Comparison of ENCODE assay signal across 1 cellular context in the genomic region with DNA sequence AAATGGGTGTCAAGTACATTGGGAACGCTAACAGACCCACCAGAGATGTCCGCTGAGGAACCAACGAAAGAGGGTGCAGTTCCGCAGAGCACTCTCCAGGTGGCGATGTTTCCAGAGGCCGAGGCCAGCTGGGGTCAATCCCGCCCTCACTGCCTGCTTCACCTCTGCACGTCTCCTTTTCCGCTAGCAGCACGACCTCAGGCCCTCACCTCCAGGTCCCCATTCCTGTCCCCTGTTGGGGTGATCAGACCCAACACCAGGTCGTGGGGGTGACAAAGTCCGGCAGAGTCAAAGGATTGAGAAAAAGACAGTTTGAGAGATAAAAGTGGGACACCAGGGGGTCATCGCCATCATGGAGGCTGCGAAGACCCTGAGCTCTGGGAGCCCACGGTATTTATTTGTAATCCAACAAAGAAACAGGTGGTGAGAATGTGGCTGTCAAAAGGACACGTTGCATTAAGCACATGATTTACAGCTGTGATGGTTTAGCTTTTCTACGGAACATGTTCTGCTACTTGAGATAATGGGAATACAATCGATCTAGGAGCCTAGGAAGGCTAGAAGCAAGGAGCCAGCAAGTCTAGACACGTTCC.
TF ChIP-seq lines count a peak whose summit lies in the region.

No MANE protein-coding gene starts in this region.

TF ChIP-seq in HepG2, 621 proteins besides CTCF, POLR2A, EP300 and RAD21 (continued from another document and continues in another):
- TF ChIP-seq MIER2 (CRISPR knock-in tag; IDR thresholded peaks at IDR 0.05) (0 out of 2 replicates have a peak, but pooled peaks have one; percentile 14), ZFP36L2 (CRISPR knock-in tag; IDR thresholded peaks at IDR 0.05) (no peak), ZIK1 (CRISPR knock-in tag; IDR thresholded peaks at IDR 0.05; ENCODE audit: borderline replicate concordance, low read depth) (no peak), ZFP82 (CRISPR knock-in tag; IDR thresholded peaks at IDR 0.05; ENCODE audit: borderline replicate concordance) (no peak), PCBP1 (IDR thresholded peaks at IDR 0.05; ENCODE audit: borderline replicate concordance, low read depth, low read length) (no peak), ZNF232 (CRISPR knock-in tag; IDR thresholded peaks at IDR 0.05; ENCODE audit: borderline replicate concordance) (0 out of 2 replicates have a peak, but pooled peaks have one; percentile 53), ZNF530 (CRISPR knock-in tag; IDR thresholded peaks at IDR 0.05; ENCODE audit: low read depth) (no peak), MXI1 (IDR thresholded peaks at IDR 0.05; ENCODE audit: borderline replicate concordance, low read depth, low read length) (no peak; the same call in 2 of the 3 replicates), PHF20 (CRISPR knock-in tag; IDR thresholded peaks at IDR 0.05) (no peak), LCORL (IDR thresholded peaks at IDR 0.05) (no peak), LCORL (CRISPR knock-in tag; IDR thresholded peaks at IDR 0.05) (peak; percentile 43; the same call in 1 of the 2 replicates), TBX2 (CRISPR knock-in tag; IDR thresholded peaks at IDR 0.05; ENCODE audit: borderline replicate concordance) (peak; percentile 16; the same call in 1 of the 2 replicates), TBP (CRISPR knock-in tag; IDR thresholded peaks at IDR 0.05) (no peak), NFRKB (IDR thresholded peaks at IDR 0.05) (no peak), TP53 (CRISPR knock-in tag; conservative IDR thresholded peaks at IDR 0.05) (no peak), SSRP1 (CRISPR knock-in tag; IDR thresholded peaks at IDR 0.05) (no peak), FOXC1 (CRISPR knock-in tag; IDR thresholded peaks at IDR 0.05; ENCODE audit: borderline replicate concordance) (no peak), NR2F6 (IDR thresholded peaks at IDR 0.05) (peak; percentile 91), NR2F6 (CRISPR knock-in tag; IDR thresholded peaks at IDR 0.05) (peak; percentile 98), ZNF367 (CRISPR knock-in tag; IDR thresholded peaks at IDR 0.05; ENCODE audit: borderline replicate concordance) (no peak), ZBTB20 (CRISPR knock-in tag; IDR thresholded peaks at IDR 0.05; ENCODE audit: borderline replicate concordance, low read depth) (no peak), ELF3 (CRISPR knock-in tag; IDR thresholded peaks at IDR 0.05) (0 out of 2 replicates have a peak, but pooled peaks have one; percentile 31), SRSF1 (optimal IDR thresholded peaks at IDR 0.05; ENCODE audit: low read depth, low read length) (no peak), ZNF552 (CRISPR knock-in tag; IDR thresholded peaks at IDR 0.05; ENCODE audit: borderline replicate concordance) (no peak), ZNF558 (CRISPR knock-in tag; IDR thresholded peaks at IDR 0.05; ENCODE audit: borderline replicate concordance) (no peak), CEBPG (CRISPR knock-in tag; IDR thresholded peaks at IDR 0.05) (no peak), TCF7L2 (IDR thresholded peaks at IDR 0.05; ENCODE audit: low read depth, low read length) (no peak), CHCHD3 (CRISPR knock-in tag; IDR thresholded peaks at IDR 0.05) (no peak), ZFP41 (CRISPR knock-in tag; IDR thresholded peaks at IDR 0.05; ENCODE audit: borderline replicate concordance) (no peak), RXRB (CRISPR knock-in tag; IDR thresholded peaks at IDR 0.05; ENCODE audit: borderline replicate concordance) (peak; percentile 94), ZNF781 (CRISPR knock-in tag; IDR thresholded peaks at IDR 0.05; ENCODE audit: borderline replicate concordance, not compliant biosample characterization) (no peak), ZBTB3 (CRISPR knock-in tag; IDR thresholded peaks at IDR 0.05; ENCODE audit: borderline replicate concordance, low read depth) (no peak), RFX1 (IDR thresholded peaks at IDR 0.05) (no peak), TARDBP (CRISPR knock-in tag; IDR thresholded peaks at IDR 0.05) (peak; percentile 17; the same call in 1 of the 2 replicates), NCOR1 (IDR thresholded peaks at IDR 0.05; ENCODE audit: borderline replicate concordance, low read length) (no peak), KLF11 (CRISPR knock-in tag; IDR thresholded peaks at IDR 0.05) (no peak), CAMTA2 (CRISPR knock-in tag; IDR thresholded peaks at IDR 0.05; ENCODE audit: borderline replicate concordance) (no peak), ZNF703 (CRISPR knock-in tag; IDR thresholded peaks at IDR 0.05; ENCODE audit: borderline replicate concordance) (no peak), ZNF619 (CRISPR knock-in tag; IDR thresholded peaks at IDR 0.05) (no peak), PAWR (CRISPR knock-in tag; IDR thresholded peaks at IDR 0.05; ENCODE audit: borderline replicate concordance) (no peak), ZNF337 (CRISPR knock-in tag; IDR thresholded peaks at IDR 0.05; ENCODE audit: borderline replicate concordance, low read depth) (no peak), SNRNP70 (IDR thresholded peaks at IDR 0.05; ENCODE audit: low read depth, low read length) (no peak), HOXA7 (CRISPR knock-in tag; IDR thresholded peaks at IDR 0.05) (no peak), TOE1 (CRISPR knock-in tag; IDR thresholded peaks at IDR 0.05) (no peak)
- TF ChIP-seq, protein P1, sequence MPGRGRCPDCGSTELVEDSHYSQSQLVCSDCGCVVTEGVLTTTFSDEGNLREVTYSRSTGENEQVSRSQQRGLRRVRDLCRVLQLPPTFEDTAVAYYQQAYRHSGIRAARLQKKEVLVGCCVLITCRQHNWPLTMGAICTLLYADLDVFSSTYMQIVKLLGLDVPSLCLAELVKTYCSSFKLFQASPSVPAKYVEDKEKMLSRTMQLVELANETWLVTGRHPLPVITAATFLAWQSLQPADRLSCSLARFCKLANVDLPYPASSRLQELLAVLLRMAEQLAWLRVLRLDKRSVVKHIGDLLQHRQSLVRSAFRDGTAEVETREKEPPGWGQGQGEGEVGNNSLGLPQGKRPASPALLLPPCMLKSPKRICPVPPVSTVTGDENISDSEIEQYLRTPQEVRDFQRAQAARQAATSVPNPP (CRISPR knock-in tag; IDR thresholded peaks at IDR 0.05) = no peak
- TF ChIP-seq, protein P2, sequence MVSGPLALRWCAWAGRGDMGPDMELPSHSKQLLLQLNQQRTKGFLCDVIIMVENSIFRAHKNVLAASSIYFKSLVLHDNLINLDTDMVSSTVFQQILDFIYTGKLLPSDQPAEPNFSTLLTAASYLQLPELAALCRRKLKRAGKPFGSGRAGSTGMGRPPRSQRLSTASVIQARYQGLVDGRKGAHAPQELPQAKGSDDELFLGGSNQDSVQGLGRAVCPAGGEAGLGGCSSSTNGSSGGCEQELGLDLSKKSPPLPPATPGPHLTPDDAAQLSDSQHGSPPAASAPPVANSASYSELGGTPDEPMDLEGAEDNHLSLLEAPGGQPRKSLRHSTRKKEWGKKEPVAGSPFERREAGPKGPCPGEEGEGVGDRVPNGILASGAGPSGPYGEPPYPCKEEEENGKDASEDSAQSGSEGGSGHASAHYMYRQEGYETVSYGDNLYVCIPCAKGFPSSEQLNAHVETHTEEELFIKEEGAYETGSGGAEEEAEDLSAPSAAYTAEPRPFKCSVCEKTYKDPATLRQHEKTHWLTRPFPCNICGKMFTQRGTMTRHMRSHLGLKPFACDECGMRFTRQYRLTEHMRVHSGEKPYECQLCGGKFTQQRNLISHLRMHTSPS (CRISPR knock-in tag; IDR thresholded peaks at IDR 0.05; ENCODE audit: low read depth) = no peak
- TF ChIP-seq, protein P3, sequence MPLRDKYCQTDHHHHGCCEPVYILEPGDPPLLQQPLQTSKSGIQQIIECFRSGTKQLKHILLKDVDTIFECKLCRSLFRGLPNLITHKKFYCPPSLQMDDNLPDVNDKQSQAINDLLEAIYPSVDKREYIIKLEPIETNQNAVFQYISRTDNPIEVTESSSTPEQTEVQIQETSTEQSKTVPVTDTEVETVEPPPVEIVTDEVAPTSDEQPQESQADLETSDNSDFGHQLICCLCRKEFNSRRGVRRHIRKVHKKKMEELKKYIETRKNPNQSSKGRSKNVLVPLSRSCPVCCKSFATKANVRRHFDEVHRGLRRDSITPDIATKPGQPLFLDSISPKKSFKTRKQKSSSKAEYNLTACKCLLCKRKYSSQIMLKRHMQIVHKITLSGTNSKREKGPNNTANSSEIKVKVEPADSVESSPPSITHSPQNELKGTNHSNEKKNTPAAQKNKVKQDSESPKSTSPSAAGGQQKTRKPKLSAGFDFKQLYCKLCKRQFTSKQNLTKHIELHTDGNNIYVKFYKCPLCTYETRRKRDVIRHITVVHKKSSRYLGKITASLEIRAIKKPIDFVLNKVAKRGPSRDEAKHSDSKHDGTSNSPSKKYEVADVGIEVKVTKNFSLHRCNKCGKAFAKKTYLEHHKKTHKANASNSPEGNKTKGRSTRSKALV (CRISPR knock-in tag; IDR thresholded peaks at IDR 0.05) = no peak
- TF ChIP-seq, protein P4, sequence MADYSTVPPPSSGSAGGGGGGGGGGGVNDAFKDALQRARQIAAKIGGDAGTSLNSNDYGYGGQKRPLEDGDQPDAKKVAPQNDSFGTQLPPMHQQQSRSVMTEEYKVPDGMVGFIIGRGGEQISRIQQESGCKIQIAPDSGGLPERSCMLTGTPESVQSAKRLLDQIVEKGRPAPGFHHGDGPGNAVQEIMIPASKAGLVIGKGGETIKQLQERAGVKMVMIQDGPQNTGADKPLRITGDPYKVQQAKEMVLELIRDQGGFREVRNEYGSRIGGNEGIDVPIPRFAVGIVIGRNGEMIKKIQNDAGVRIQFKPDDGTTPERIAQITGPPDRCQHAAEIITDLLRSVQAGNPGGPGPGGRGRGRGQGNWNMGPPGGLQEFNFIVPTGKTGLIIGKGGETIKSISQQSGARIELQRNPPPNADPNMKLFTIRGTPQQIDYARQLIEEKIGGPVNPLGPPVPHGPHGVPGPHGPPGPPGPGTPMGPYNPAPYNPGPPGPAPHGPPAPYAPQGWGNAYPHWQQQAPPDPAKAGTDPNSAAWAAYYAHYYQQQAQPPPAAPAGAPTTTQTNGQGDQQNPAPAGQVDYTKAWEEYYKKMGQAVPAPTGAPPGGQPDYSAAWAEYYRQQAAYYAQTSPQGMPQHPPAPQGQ (CRISPR knock-in tag; IDR thresholded peaks at IDR 0.05; ENCODE audit: borderline replicate concordance) = no peak
- TF ChIP-seq, protein P5, sequence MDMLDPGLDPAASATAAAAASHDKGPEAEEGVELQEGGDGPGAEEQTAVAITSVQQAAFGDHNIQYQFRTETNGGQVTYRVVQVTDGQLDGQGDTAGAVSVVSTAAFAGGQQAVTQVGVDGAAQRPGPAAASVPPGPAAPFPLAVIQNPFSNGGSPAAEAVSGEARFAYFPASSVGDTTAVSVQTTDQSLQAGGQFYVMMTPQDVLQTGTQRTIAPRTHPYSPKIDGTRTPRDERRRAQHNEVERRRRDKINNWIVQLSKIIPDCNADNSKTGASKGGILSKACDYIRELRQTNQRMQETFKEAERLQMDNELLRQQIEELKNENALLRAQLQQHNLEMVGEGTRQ (IDR thresholded peaks at IDR 0.05; ENCODE audit: low read depth, low read length) = no peak
- TF ChIP-seq, protein P5 (CRISPR knock-in tag; IDR thresholded peaks at IDR 0.05; ENCODE audit: borderline replicate concordance) = no peak
- TF ChIP-seq, protein P6, sequence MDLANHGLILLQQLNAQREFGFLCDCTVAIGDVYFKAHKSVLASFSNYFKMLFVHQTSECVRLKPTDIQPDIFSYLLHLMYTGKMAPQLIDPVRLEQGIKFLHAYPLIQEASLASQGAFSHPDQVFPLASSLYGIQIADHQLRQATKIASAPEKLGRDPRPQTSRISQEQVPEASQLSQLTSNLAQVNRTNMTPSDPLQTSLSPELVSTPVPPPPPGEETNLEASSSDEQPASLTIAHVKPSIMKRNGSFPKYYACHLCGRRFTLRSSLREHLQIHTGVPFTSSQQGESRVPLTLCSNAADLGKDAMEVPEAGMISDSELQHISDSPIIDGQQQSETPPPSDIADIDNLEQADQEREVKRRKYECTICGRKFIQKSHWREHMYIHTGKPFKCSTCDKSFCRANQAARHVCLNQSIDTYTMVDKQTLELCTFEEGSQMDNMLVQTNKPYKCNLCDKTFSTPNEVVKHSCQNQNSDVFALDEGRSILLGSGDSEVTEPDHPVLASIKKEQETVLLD (CRISPR knock-in tag; IDR thresholded peaks at IDR 0.05; ENCODE audit: low read depth) = no peak
- TF ChIP-seq, protein P7, sequence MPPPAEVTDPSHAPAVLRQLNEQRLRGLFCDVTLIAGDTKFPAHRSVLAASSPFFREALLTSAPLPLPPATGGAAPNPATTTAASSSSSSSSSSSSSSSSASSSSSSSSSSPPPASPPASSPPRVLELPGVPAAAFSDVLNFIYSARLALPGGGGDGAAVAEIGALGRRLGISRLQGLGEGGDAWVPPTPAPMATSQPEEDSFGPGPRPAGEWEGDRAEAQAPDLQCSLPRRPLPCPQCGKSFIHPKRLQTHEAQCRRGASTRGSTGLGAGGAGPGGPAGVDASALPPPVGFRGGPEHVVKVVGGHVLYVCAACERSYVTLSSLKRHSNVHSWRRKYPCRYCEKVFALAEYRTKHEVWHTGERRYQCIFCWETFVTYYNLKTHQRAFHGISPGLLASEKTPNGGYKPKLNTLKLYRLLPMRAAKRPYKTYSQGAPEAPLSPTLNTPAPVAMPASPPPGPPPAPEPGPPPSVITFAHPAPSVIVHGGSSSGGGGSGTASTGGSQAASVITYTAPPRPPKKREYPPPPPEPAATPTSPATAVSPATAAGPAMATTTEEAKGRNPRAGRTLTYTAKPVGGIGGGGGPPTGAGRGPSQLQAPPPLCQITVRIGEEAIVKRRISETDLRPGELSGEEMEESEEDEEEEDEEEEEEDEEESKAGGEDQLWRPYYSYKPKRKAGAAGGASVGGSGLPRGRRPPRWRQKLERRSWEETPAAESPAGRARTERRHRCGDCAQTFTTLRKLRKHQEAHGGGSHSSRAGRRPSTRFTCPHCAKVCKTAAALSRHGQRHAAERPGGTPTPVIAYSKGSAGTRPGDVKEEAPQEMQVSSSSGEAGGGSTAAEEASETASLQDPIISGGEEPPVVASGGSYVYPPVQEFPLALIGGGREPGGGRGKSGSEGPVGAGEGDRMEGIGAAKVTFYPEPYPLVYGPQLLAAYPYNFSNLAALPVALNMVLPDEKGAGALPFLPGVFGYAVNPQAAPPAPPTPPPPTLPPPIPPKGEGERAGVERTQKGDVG (CRISPR knock-in tag; IDR thresholded peaks at IDR 0.05; ENCODE audit: borderline replicate concordance) = no peak
